ENCODE assay signal across 13 cellular contexts in the genomic region with DNA sequence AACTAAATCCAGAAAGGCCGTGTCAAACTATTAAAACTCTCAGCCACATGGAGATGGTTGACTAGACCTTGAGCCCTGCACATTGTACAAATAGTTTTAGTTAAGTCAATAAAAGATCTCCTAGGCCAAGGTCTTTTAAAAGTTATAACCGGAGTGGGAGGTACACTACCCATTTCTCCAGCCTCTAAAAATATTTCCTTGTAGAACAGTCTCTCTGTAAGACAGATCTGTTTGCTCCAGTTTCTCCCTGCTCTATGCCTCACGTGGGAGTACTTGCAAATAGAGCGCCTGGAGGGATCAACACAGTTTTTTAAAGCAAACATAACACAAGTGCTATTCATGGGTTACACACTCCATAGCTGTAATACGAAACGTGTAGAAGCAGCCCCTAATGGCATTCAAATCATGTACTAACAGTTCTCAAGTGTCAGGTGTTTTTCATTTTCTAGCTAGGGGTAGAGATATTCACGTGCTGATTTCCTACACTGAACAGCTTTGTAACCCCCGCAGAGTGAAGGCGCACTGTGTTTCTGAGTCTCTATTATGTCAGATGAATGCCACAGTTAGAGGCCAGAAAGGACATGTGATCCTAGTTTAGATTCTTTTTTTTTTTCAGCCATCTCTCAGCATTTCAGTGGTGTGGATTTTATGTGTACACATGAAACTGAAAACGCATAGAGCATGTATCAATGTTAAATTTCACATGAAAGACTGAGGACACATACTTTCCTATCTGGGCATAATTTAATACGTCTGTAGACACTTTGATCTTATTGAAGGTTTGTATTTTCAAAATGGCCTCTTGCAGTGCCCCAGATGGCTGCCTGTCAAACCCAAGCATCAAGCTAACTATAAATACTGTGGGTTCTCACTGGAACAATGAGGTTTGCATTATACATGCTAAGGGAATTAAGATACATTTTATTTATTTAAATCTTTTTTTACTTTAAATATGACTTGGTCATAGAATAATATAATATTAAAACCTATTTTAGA.
DNase-seq lines count a peak whose midpoint lies in the region; ATAC-seq, FAIRE-seq and TF ChIP-seq lines count a peak whose summit lies in the region.
"Had no signal": no experiment of that assay in that cellular context is flagged by ENCODE, and none has a peak within 500 bp of the region (broad histone marks: within the 10 kb centered on the region; RNA-seq: fewer than 3 reads in every experiment).

No MANE protein-coding gene starts in this region.

- intact Hi-C loops in left colon (cut with DNase I, micrococcal nuclease), result no loop called here

- H3K4me3 ChIP-seq in SK-N-SH (ENCODE audit: low read depth in 2 of 2, low read length in 1 of 2) (no peak overlapping the region), astrocyte (ENCODE audit: insufficient read depth, low read depth, low read length) (no peak overlapping the region)

- H3K27me3 ChIP-seq in SK-N-SH (ENCODE audit: insufficient read depth) (no peaks in the 10 kb centered on the region), astrocyte (ENCODE audit: insufficient read depth, low read length) (no peaks in the 10 kb centered on the region)

- H3K36me3 Mint-ChIP-seq in astrocyte (ENCODE audit: low read depth, unreplicated experiment), result no peaks in the 10 kb centered on the region
- H3K36me3 Mint-ChIP-seq in type B pancreatic cell, result no peaks in the 10 kb centered on the region

- 74% methylated on average over 11 of the region's 11 CpGs for WGBS in SK-N-SH (ENCODE audit: low lambda C conversion rate)

- TF ChIP-seq CTCF in SK-N-SH (IDR thresholded peaks at IDR 0.05) (no peak), astrocyte (IDR thresholded peaks at IDR 0.05; ENCODE audit: insufficient read depth, low read depth, low read length) (no peak), type B pancreatic cell (conservative IDR thresholded peaks at IDR 0.05) (no peak)

- peak in 1 of 2 experiments; percentile 29; a peak in 1 of 4 replicates for TF ChIP-seq EP300 in SK-N-SH (IDR thresholded peaks at IDR 0.05; ENCODE audit: borderline replicate concordance in 1 of 2, low read depth in 1 of 2, low read length in 1 of 2)

- no peak overlapping the region for H3K4me2 ChIP-seq in SK-N-SH
- no peak overlapping the region for H3K4me2 ChIP-seq in astrocyte (ENCODE audit: low read length)

- H3K9me3 ChIP-seq in SK-N-SH (no peaks in the 10 kb centered on the region), astrocyte (ENCODE audit: insufficient read depth, low read depth, low read length) (no peaks in the 10 kb centered on the region)

- CTCF ChIA-PET in SK-N-SH (lab: Yijun Ruan, JAX), result interaction anchor here (0.7 to 1.1 kb wide), 2 partner anchors 43 to 346 kb away, joined by 3 read pairs; no protein-coding TSS in a partner anchor

- H3K9me3 Mint-ChIP-seq in astrocyte (ENCODE audit: unreplicated experiment) (no peaks in the 10 kb centered on the region), type B pancreatic cell (no peaks in the 10 kb centered on the region)
- H3K9me3 Mint-ChIP-seq: activated B cell treated with CpG ODN at 0.5 μM for 24 hours had no signal

- no peaks in the 10 kb centered on the region for H3F3A ChIP-seq in SK-N-SH (replicated peaks; ENCODE audit: insufficient read depth)

- H3K36me3 ChIP-seq in SK-N-SH (replicated peaks in 1 of 2; ENCODE audit: control insufficient read depth in 1 of 2, insufficient read depth in 2 of 2, low read length in 1 of 2) (no peaks in the 10 kb centered on the region), astrocyte (ENCODE audit: insufficient read depth, low read length) (no peaks in the 10 kb centered on the region)

- FAIRE-seq in astrocyte (lab: Jason Lieb, UNC), result no peak
- FAIRE-seq: A204.1 had no signal

- DNase-seq in SK-N-SH (no peak), astrocyte (ENCODE audit: low read depth) (peak; percentile 39), left colon (peak in 1 of 2 donors; percentile 36), type B pancreatic cell (ENCODE audit: extremely low spot score, unreplicated experiment) (no peak)
- DNase-seq in activated effector memory CD4-positive, alpha-beta T cell treated with Interleukin-2 at 50 U/mL for 16 hours, result no peak
- DNase-seq: activated B cell treated with CpG ODN at 0.5 μM for 24 hours, aorta, kidney glomerular epithelial cell, NCI-H446 had no signal

- no peaks in the 10 kb centered on the region for H3K27me3 Mint-ChIP-seq in astrocyte (ENCODE audit: low read depth, unreplicated experiment)
- H3K27me3 Mint-ChIP-seq in type B pancreatic cell, result no peaks in the 10 kb centered on the region

- no peaks in the 10 kb centered on the region for H3K9me2 ChIP-seq in SK-N-SH

- H2AFZ ChIP-seq in SK-N-SH (ENCODE audit: low read depth) (no peak overlapping the region), astrocyte (ENCODE audit: low read depth, low read length) (no peak overlapping the region)

- H3K4me1 Mint-ChIP-seq in astrocyte (ENCODE audit: low read depth, unreplicated experiment) (peaks cover 24% of the 10 kb centered on the region), type B pancreatic cell (ENCODE audit: unreplicated experiment) (peaks cover 28% of the 10 kb centered on the region)
- H3K4me1 Mint-ChIP-seq: activated B cell treated with CpG ODN at 0.5 μM for 24 hours had no signal

- peak overlapping the region in 1 of 2 experiments; percentile 78; a peak in 2 of 4 replicates for H3K27ac ChIP-seq in SK-N-SH (ENCODE audit: low read depth in 2 of 2, low read length in 1 of 2)
- no peak overlapping the region for H3K27ac ChIP-seq in astrocyte (ENCODE audit: low read depth, low read length)

- ATAC-seq in SK-N-SH treated with all-trans-retinoic acid at 6 μM for 48 hours, result no peak
- peak; percentile 97 for ATAC-seq in left colon
- ATAC-seq in HG03565 (IDR thresholded peaks at IDR 0.05; ENCODE audit: unreplicated experiment), result no peak
- no peak for ATAC-seq in GM19467 (IDR thresholded peaks at IDR 0.05; ENCODE audit: unreplicated experiment)

- peaks cover 0 to 12% of the 10 kb centered on the region in 2 experiments; a peak in 2 of 4 replicates for H3K4me1 ChIP-seq in SK-N-SH (ENCODE audit: control insufficient read depth in 1 of 2, insufficient read depth in 2 of 2, low read depth in 1 of 2, low read length in 1 of 2)
- H3K4me1 ChIP-seq in astrocyte (ENCODE audit: insufficient read depth, low read length), result peaks cover 13% of the 10 kb centered on the region

- no peaks in the 10 kb centered on the region for H4K20me1 ChIP-seq in SK-N-SH (ENCODE audit: insufficient read depth)
- no peaks in the 10 kb centered on the region for H4K20me1 ChIP-seq in astrocyte (ENCODE audit: insufficient read depth, low read length)

- H3K9ac ChIP-seq in SK-N-SH (no peak overlapping the region), astrocyte (ENCODE audit: low read length) (no peak overlapping the region)

- POLR2A ChIA-PET in SK-N-SH (lab: Yijun Ruan, JAX), result interaction anchor here (0.5 kb wide), 1 partner anchor 954 kb away, joined by 3 read pairs; no protein-coding TSS in a partner anchor

- H3K27ac Mint-ChIP-seq in astrocyte (ENCODE audit: unreplicated experiment) (no peak overlapping the region), type B pancreatic cell (peak overlapping the region; percentile 65)
- H3K27ac Mint-ChIP-seq: activated B cell treated with CpG ODN at 0.5 μM for 24 hours had no signal

- H3K79me2 ChIP-seq in SK-N-SH (ENCODE audit: insufficient read depth) (no peaks in the 10 kb centered on the region), astrocyte (ENCODE audit: insufficient read depth, low read length) (no peaks in the 10 kb centered on the region)

- H3K4me3 Mint-ChIP-seq in astrocyte (ENCODE audit: unreplicated experiment), result no peak overlapping the region
- H3K4me3 Mint-ChIP-seq in type B pancreatic cell, result peak overlapping the region; percentile 52
- H3K4me3 Mint-ChIP-seq: activated B cell treated with CpG ODN at 0.5 μM for 24 hours had no signal

- TF ChIP-seq RAD21 in SK-N-SH (IDR thresholded peaks at IDR 0.05; ENCODE audit: low read length), result peak; percentile 15; the same call in 1 of the 2 replicates

TF ChIP-seq in SK-N-SH, 30 proteins besides CTCF, POLR2A, EP300 and RAD21:
- TF ChIP-seq, protein P1, sequence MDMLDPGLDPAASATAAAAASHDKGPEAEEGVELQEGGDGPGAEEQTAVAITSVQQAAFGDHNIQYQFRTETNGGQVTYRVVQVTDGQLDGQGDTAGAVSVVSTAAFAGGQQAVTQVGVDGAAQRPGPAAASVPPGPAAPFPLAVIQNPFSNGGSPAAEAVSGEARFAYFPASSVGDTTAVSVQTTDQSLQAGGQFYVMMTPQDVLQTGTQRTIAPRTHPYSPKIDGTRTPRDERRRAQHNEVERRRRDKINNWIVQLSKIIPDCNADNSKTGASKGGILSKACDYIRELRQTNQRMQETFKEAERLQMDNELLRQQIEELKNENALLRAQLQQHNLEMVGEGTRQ (IDR thresholded peaks at IDR 0.05; ENCODE audit: borderline replicate concordance, low read depth, low read length), result no peak
- TF ChIP-seq NRF1 (IDR thresholded peaks at IDR 0.05; ENCODE audit: low read depth, low read length) (no peak), MXI1 (IDR thresholded peaks at IDR 0.05; ENCODE audit: low read depth, low read length) (no peak; the same call in 1 of the 2 replicates), TEAD4 (IDR thresholded peaks at IDR 0.05; ENCODE audit: borderline replicate concordance, insufficient read depth) (no peak)

TF ChIP-seq in SK-N-SH treated with all-trans-retinoic acid at 6 μM for 48 hours, 23 proteins besides CTCF, POLR2A, EP300 and RAD21:
- no peak for TF ChIP-seq GLIS3 (CRISPR knock-in tag; IDR thresholded peaks at IDR 0.05)
- TF ChIP-seq SNAI2 (CRISPR knock-in tag; IDR thresholded peaks at IDR 0.05), result no peak
- no peak for TF ChIP-seq OSR1 (CRISPR knock-in tag; IDR thresholded peaks at IDR 0.05)
- TF ChIP-seq BACH2 (CRISPR knock-in tag; IDR thresholded peaks at IDR 0.05; ENCODE audit: borderline replicate concordance), result no peak
- TF ChIP-seq, protein P2, sequence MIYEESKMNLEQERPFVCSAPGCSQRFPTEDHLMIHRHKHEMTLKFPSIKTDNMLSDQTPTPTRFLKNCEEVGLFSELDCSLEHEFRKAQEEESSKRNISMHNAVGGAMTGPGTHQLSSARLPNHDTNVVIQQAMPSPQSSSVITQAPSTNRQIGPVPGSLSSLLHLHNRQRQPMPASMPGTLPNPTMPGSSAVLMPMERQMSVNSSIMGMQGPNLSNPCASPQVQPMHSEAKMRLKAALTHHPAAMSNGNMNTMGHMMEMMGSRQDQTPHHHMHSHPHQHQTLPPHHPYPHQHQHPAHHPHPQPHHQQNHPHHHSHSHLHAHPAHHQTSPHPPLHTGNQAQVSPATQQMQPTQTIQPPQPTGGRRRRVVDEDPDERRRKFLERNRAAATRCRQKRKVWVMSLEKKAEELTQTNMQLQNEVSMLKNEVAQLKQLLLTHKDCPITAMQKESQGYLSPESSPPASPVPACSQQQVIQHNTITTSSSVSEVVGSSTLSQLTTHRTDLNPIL (CRISPR knock-in tag; IDR thresholded peaks at IDR 0.05; ENCODE audit: low read depth), result no peak
- no peak for TF ChIP-seq TCF4 (CRISPR knock-in tag; IDR thresholded peaks at IDR 0.05; ENCODE audit: borderline replicate concordance)
- no peak for TF ChIP-seq ZNF70 (CRISPR knock-in tag; IDR thresholded peaks at IDR 0.05)
- TF ChIP-seq TOX (CRISPR knock-in tag; IDR thresholded peaks at IDR 0.05; ENCODE audit: borderline replicate concordance), result no peak
